8 cellular contexts compared by ENCODE assay signal in the genomic region with DNA sequence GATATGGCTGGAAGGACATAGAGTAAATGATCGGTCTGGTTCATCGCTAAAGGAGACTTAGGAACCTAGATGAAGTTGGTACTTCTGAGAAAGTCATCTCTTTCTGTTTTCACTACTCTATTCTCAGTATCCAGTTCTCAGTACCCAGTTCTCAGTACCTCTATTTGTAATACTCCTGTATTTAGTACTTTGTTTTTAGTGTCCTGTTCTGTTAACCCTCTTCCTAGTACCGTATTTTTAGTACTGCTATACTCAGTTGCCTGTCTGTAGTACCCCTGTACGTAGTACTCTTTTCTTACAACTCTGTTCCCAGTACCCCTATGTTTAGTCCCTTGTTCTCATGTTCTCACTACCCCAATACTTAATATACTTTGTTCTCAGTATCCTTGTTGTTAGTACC. TPM values are rescaled to one million over a fixed set of nuclear protein-coding genes. Genes with fewer than 3 reads are reported as not detected.
DNase-seq lines count a peak whose midpoint lies in the region; ATAC-seq, FAIRE-seq and TF ChIP-seq lines count a peak whose summit lies in the region.

No MANE protein-coding gene starts in this region.

- H3K36me3 Mint-ChIP-seq in T-helper 1 cell treated with Interleukin-12 subunit alpha and Interleukin-12 subunit beta and Interleukin-4 antibody, amounts not matched to agents 30 μg/mL and 1 μg/mL, for 36 hours (ENCODE audit: low read depth) = peaks cover 5% of the 10 kb centered on the region

- peak overlapping the region; percentile 71 for H3K9ac ChIP-seq in keratinocyte (ENCODE audit: control insufficient read depth, extremely low read depth, insufficient read depth, low read length)

- no peak for DNase-seq in heart left ventricle
- DNase-seq in cardiac septum (ENCODE audit: low spot score) = no peak
- DNase-seq in keratinocyte (ENCODE audit: low read depth, low spot score) = no peak
- no peak for DNase-seq in retina
- no peak for DNase-seq in NCI-H774 (lab: John Stamatoyannopoulos, UW)

- peaks cover 0 to 27% (median 18%) of the 10 kb centered on the region in 12 donors for H3K4me1 ChIP-seq in heart left ventricle
- H3K4me1 ChIP-seq in keratinocyte (ENCODE audit: control insufficient read depth, extremely low read depth, insufficient read depth, low read length) = peaks cover 18% of the 10 kb centered on the region
- no peaks in the 10 kb centered on the region for H3K4me1 ChIP-seq in urinary bladder (ENCODE audit: insufficient read depth)

- H3K27me3 ChIP-seq in heart left ventricle = no peaks in the 10 kb centered on the region
- no peaks in the 10 kb centered on the region for H3K27me3 ChIP-seq in keratinocyte (ENCODE audit: control insufficient read depth, extremely low read depth, insufficient read depth, low read length)

- no peak for TF ChIP-seq POLR2A in heart left ventricle (IDR thresholded peaks at IDR 0.05)

- peaks cover 8% of the 10 kb centered on the region for H3K27me3 Mint-ChIP-seq in T-helper 1 cell treated with Interleukin-12 subunit alpha and Interleukin-12 subunit beta and Interleukin-4 antibody, amounts not matched to agents 30 μg/mL and 1 μg/mL, for 36 hours (ENCODE audit: low read depth)

- H3K79me2 ChIP-seq in keratinocyte (ENCODE audit: control insufficient read depth, insufficient read depth, low read length) = peaks cover 18% of the 10 kb centered on the region

- no peaks in the 10 kb centered on the region for H3K9me1 ChIP-seq in keratinocyte (ENCODE audit: control insufficient read depth, extremely low read depth, insufficient read depth, low read length)

- peak overlapping the region; percentile 89 for H3K27ac Mint-ChIP-seq in T-helper 1 cell treated with Interleukin-12 subunit alpha and Interleukin-12 subunit beta and Interleukin-4 antibody, amounts not matched to agents 30 μg/mL and 1 μg/mL, for 36 hours

- no peak for FAIRE-seq in keratinocyte (lab: Jason Lieb, UNC)

- intact Hi-C loops in heart left ventricle (cut with DNase I) = no loop called here
- intact Hi-C loops in cardiac septum (cut with DNase I) = no loop called here

- no peak for TF ChIP-seq CTCF in heart left ventricle (IDR thresholded peaks at IDR 0.05)
- TF ChIP-seq CTCF in keratinocyte (optimal IDR thresholded peaks at IDR 0.05 in 1 of 3, IDR thresholded peaks at IDR 0.05 in 1 of 3, conservative IDR thresholded peaks at IDR 0.05 in 1 of 3; ENCODE audit: extremely low read depth in 1 of 3, insufficient read depth in 2 of 3, low read length in 3 of 3) = no peak

- H3K9me3 ChIP-seq in heart left ventricle = no peaks in the 10 kb centered on the region
- no peaks in the 10 kb centered on the region for H3K9me3 ChIP-seq in keratinocyte (ENCODE audit: control insufficient read depth, low read depth, low read length)

- H3K9me3 Mint-ChIP-seq in T-helper 1 cell treated with Interleukin-12 subunit alpha and Interleukin-12 subunit beta and Interleukin-4 antibody, amounts not matched to agents 30 μg/mL and 1 μg/mL, for 36 hours = no peaks in the 10 kb centered on the region

- ATAC-seq in heart left ventricle = no peak
- peak; percentile 57 for ATAC-seq in HG03060 (IDR thresholded peaks at IDR 0.05; ENCODE audit: low read depth, unreplicated experiment)

- 48 to 58% (median 56%) methylated on average over 4 of the region's 4 CpGs for WGBS in heart left ventricle, 4 donors
- 62% methylated on average over 4 of the region's 4 CpGs for WGBS in urinary bladder

- H2AFZ ChIP-seq in keratinocyte (ENCODE audit: control insufficient read depth, low read length) = no peak overlapping the region

- H3K4me2 ChIP-seq in keratinocyte (ENCODE audit: control insufficient read depth, extremely low read depth, insufficient read depth, low read depth, low read length) = peak overlapping the region; percentile 97

- H3K36me3 ChIP-seq in heart left ventricle (peaks cover 0 to 4% (median 0%) of the 10 kb centered on the region in 9 donors), keratinocyte (ENCODE audit: control insufficient read depth in 2 of 2, extremely low read depth in 1 of 2, insufficient read depth in 2 of 2, low read length in 2 of 2) (no peaks in the 10 kb centered on the region), urinary bladder (ENCODE audit: insufficient read depth) (no peaks in the 10 kb centered on the region)

- H4K20me1 ChIP-seq in keratinocyte (ENCODE audit: control insufficient read depth, extremely low read depth, insufficient read depth, low read length) = no peaks in the 10 kb centered on the region

- H3K4me3 Mint-ChIP-seq in T-helper 1 cell treated with Interleukin-12 subunit alpha and Interleukin-12 subunit beta and Interleukin-4 antibody, amounts not matched to agents 30 μg/mL and 1 μg/mL, for 36 hours = peak overlapping the region; percentile 91

- H3K27ac ChIP-seq in heart left ventricle = peak overlapping the region in 3 of 12 donors; percentile 80 to 89 (median 84)
- H3K27ac ChIP-seq in keratinocyte (ENCODE audit: control insufficient read depth, insufficient read depth, low read length) = no peak overlapping the region
- H3K27ac ChIP-seq in urinary bladder (ENCODE audit: low read depth) = no peak overlapping the region

- H3K4me3 ChIP-seq in heart left ventricle (peak overlapping the region; percentile 64 to 95 (median 80)), keratinocyte (ENCODE audit: control insufficient read depth in 2 of 3, extremely low read depth in 1 of 3, insufficient read depth in 2 of 3, low read depth in 1 of 3, low read length in 3 of 3) (peak overlapping the region; percentile 53 to 95 (median 69)), urinary bladder (ENCODE audit: low read depth, low read length) (peak overlapping the region; percentile 79)

- dilution Hi-C loops in keratinocyte (cut with MboI; ENCODE audit: extremely low pct_ligation_motif_present, low sequenced_read_pairs) = no loop called here

- peaks cover 54% of the 10 kb centered on the region for H3K4me1 Mint-ChIP-seq in T-helper 1 cell treated with Interleukin-12 subunit alpha and Interleukin-12 subunit beta and Interleukin-4 antibody, amounts not matched to agents 30 μg/mL and 1 μg/mL, for 36 hours (ENCODE audit: low read depth)

RNA-seq across cellular contexts. Expression of gene RFXAP, which starts 1.2 kb away (rescaled TPM):
- 1 to 10 TPM; 1.0 to 5.2 (median 4.2) TPM for total RNA-seq in heart left ventricle
- polyA plus RNA-seq in heart left ventricle = 1 to 10 TPM; 2.2 to 2.3 TPM
- 5.0 TPM for total RNA-seq in cardiac septum
- polyA plus RNA-seq in keratinocyte = 1.0 to 2.8 TPM (median 1.4 TPM) in 3 replicates
- 0.64 TPM for polyA plus RNA-seq in keratinocyte (2011; ENCODE audit: low read depth)
- 0.87 and 1.5 TPM in 2 replicates for polyA plus RNA-seq in keratinocyte (2011; cell fraction: cytosol; rRNA removed)
- 2.9 and 3.3 TPM in 2 replicates for polyA plus RNA-seq in keratinocyte (2011; cell fraction: nucleus; rRNA removed)
- 1.1 and 1.4 TPM in 2 replicates for polyA plus RNA-seq in keratinocyte (2012; ENCODE audit: low replicate concordance)
- polyA minus RNA-seq in keratinocyte = 0.29 to 0.49 TPM (median 0.43 TPM) in 3 replicates
- polyA minus RNA-seq in keratinocyte (2011; cell fraction: cytosol; rRNA and poly(A)+ RNA removed) = 0.77 TPM
- polyA minus RNA-seq in keratinocyte (2011; cell fraction: nucleus; rRNA and poly(A)+ RNA removed) = 0.21 and 0.54 TPM in 2 replicates
- 10.0 TPM for total RNA-seq in urinary bladder
- polyA plus RNA-seq in urinary bladder = 6.1 TPM
